ENCODE assay signal across 22 cellular contexts in genomic region chr7:135719688-135720087, GRCh38. TPM values are rescaled to one million over a fixed set of nuclear protein-coding genes. Genes with fewer than 3 reads are reported as not detected.
"Had no signal": no experiment of that assay in that cellular context is flagged by ENCODE, and none has a peak within 500 bp of the region (broad histone marks: within the 10 kb centered on the region; RNA-seq: fewer than 3 reads in every experiment).

No MANE protein-coding gene starts in this region.

- H3K9me3 ChIP-seq: colonic mucosa, suprapubic skin, thyroid gland, upper lobe of left lung, uterus had no signal

- H3K4me1 Mint-ChIP-seq: stimulated activated effector memory CD8-positive, alpha-beta T cell treated with anti-CD3 and anti-CD28 coated beads, Interleukin-12 subunit alpha, Interleukin-12 subunit beta, amount 100 ng/mL, for 72 hours had no signal

- H3K4me1 ChIP-seq: colonic mucosa, upper lobe of left lung, uterus had no signal

- H3K27ac Mint-ChIP-seq: endodermal cell; naive B cell; nephron; stimulated activated effector memory CD8-positive, alpha-beta T cell treated with anti-CD3 and anti-CD28 coated beads, Interleukin-12 subunit alpha, Interleukin-12 subunit beta, amount 100 ng/mL, for 72 hours had no signal

- H3K4me2 ChIP-seq: hepatocyte had no signal

- ATAC-seq: stimulated activated effector memory CD8-positive, alpha-beta T cell treated with anti-CD3 and anti-CD28 coated beads, Interleukin-12 subunit alpha, Interleukin-12 subunit beta, amount 100 ng/mL, for 72 hours; stimulated activated naive CD8-positive, alpha-beta T cell treated with anti-CD3 and anti-CD28 coated beads, Interleukin-15, Interleukin-2, amounts not matched to agents 100 U/mL and 50 U/mL, for 24 hours had no signal

- H3K36me3 ChIP-seq: colonic mucosa, suprapubic skin, thyroid gland, upper lobe of left lung, uterus had no signal

- H3K4me3 ChIP-seq: colonic mucosa, hepatocyte, lung, suprapubic skin, thyroid gland, upper lobe of left lung, uterus had no signal

- H3K27me3 ChIP-seq: colonic mucosa, hepatocyte, suprapubic skin, thyroid gland, upper lobe of left lung, uterus had no signal

- DNase-seq: colonic mucosa; dermis blood vessel endothelial cell; endodermal cell; foreskin melanocyte; head of caudate nucleus; kidney; left cardiac atrium; left ventricle myocardium superior; mesenchymal stem cell; naive B cell; right cardiac atrium; small intestine; stimulated activated CD4-positive, alpha-beta T cell treated with anti-CD3 and anti-CD28 coated beads, Interleukin-12 subunit alpha, Interleukin-12 subunit beta, amount 100 ng/mL, for 4 hours; stimulated activated naive CD8-positive, alpha-beta T cell treated with anti-CD3 and anti-CD28 coated beads, Interleukin-15, Interleukin-2, amounts not matched to agents 100 U/mL and 50 U/mL, for 24 hours; thyroid gland; upper lobe of left lung; uterus had no signal

- H3K27ac ChIP-seq: colonic mucosa, hepatocyte, suprapubic skin, thyroid gland, upper lobe of left lung, uterus had no signal

- H3K36me3 Mint-ChIP-seq: naive B cell; stimulated activated effector memory CD8-positive, alpha-beta T cell treated with anti-CD3 and anti-CD28 coated beads, Interleukin-12 subunit alpha, Interleukin-12 subunit beta, amount 100 ng/mL, for 72 hours had no signal

- H2AFZ ChIP-seq: hepatocyte had no signal

- H3K9me3 Mint-ChIP-seq: endodermal cell; naive B cell; nephron; stimulated activated effector memory CD8-positive, alpha-beta T cell treated with anti-CD3 and anti-CD28 coated beads, Interleukin-12 subunit alpha, Interleukin-12 subunit beta, amount 100 ng/mL, for 72 hours had no signal

- H3K4me3 Mint-ChIP-seq: endodermal cell; naive B cell; nephron; stimulated activated effector memory CD8-positive, alpha-beta T cell treated with anti-CD3 and anti-CD28 coated beads, Interleukin-12 subunit alpha, Interleukin-12 subunit beta, amount 100 ng/mL, for 72 hours had no signal

RNA-seq across cellular contexts. Expression of gene SLC13A4, which starts 8.3 kb away (rescaled TPM):
- total RNA-seq: colonic mucosa, dermis blood vessel endothelial cell, kidney, left cardiac atrium had no signal

RNA-seq across cellular contexts. Expression of gene FAM180A, which starts 28.9 kb away (rescaled TPM):
- total RNA-seq: dermis blood vessel endothelial cell, endodermal cell, hepatocyte had no signal
- polyA plus RNA-seq: hepatocyte had no signal
